30 cellular contexts compared by ENCODE assay signal in the genomic region with DNA sequence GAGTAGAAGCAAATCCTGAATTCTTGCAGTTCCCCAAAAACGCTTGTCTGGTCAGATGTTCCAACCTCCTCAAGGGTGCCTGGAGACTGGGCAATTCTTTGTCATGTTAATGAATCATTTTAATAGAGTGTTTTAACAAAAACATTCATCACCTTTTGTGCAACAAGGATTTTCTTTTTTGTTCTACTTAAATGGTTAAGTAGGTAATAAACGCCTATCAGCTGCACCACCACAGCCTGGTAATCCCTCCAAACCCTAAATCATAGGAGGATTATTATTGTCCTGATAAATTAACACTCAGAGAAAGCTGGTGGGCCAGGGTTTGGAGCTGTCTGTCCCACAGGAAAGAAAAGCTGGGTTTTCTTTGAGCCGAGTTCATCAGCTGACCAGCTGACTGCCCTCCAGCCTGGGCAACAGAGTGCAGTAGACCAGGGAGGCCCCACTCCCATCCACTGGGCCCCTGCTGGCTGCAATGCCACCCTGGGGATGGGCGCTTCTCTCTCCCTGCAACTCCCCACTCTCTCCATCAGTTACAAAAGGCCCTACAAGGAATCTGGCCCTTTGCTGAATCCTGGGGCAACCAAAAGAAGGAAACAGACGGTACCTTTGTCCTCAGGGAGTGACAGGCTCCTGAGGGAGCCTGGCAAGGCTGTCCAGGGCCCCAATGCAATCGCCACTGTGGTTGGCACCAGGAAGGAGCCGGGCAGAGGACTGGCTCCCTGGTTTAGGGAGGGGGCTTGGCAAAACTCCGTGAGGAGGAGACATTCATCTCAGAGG. TPM values are rescaled to one million over a fixed set of nuclear protein-coding genes. Genes with fewer than 3 reads are reported as not detected.
DNase-seq lines count a peak whose midpoint lies in the region; ATAC-seq and TF ChIP-seq lines count a peak whose summit lies in the region.
"Had no signal": no experiment of that assay in that cellular context is flagged by ENCODE, and none has a peak within 500 bp of the region (broad histone marks: within the 10 kb centered on the region; RNA-seq: fewer than 3 reads in every experiment).

No MANE protein-coding gene starts in this region.

- H3K9me3 ChIP-seq in thyroid gland (no peaks in the 10 kb centered on the region), ovary (no peaks in the 10 kb centered on the region)
- H3K9me3 ChIP-seq in CD8-positive, alpha-beta T cell (ENCODE audit: low read length) = no peaks in the 10 kb centered on the region
- H3K9me3 ChIP-seq: left ventricle myocardium inferior, psoas muscle, upper lobe of right lung had no signal

- intact Hi-C loops in thyroid gland (cut with DNase I) = no loop called here
- intact Hi-C loops in CD8-positive, alpha-beta T cell (cut with DNase I, micrococcal nuclease) = no loop called here
- intact Hi-C loops in ovary (cut with DNase I) = no loop called here

- TF ChIP-seq CTCF in mesothelial cell of epicardium (IDR thresholded peaks at IDR 0.05; ENCODE audit: unreplicated experiment) (no peak), thyroid gland (IDR thresholded peaks at IDR 0.05) (peak in 1 of 6 experiments; percentile 7), ovary (IDR thresholded peaks at IDR 0.05) (no peak)
- no peak for TF ChIP-seq CTCF in CD8-positive, alpha-beta T cell (IDR thresholded peaks at IDR 0.05)

- POLR2A ChIA-PET in CD8-positive, alpha-beta T cell (lab: Charles Lee) = no interaction called here

- WGBS in thyroid gland, 2 donors = 53 to 66% methylated on average over 7 to 8 of the region's 8 CpGs
- WGBS in ovary, 3 donors = 62 to 74% (median 66%) methylated on average over 8 of the region's 8 CpGs

- H3K9me3 Mint-ChIP-seq in mesothelial cell of epicardium = no peaks in the 10 kb centered on the region
- H3K9me3 Mint-ChIP-seq in CD8-positive, alpha-beta T cell = no peaks in the 10 kb centered on the region
- H3K9me3 Mint-ChIP-seq: activated T-cell treated with anti-CD3 and anti-CD28 coated beads, Interleukin-2, amount 50 U/mL, for 24 hours; CD8-positive, alpha-beta memory T cell; dendritic cell treated with granulocyte-macrophage colony-stimulating factor and Interleukin-4, amounts not matched to agents 40 ng/mL and 50 ng/mL, for 4 days; T-helper 1 cell treated with Interleukin-12 subunit alpha and Interleukin-12 subunit beta and Interleukin-4 antibody, amounts not matched to agents 30 μg/mL and 1 μg/mL, for 36 hours had no signal

- H3K4me3 ChIP-seq in thyroid gland (replicated peaks in 1 of 3) (no peak overlapping the region), ovary (no peak overlapping the region)
- no peak overlapping the region for H3K4me3 ChIP-seq in CD8-positive, alpha-beta T cell (ENCODE audit: low read depth, low read length)
- H3K4me3 ChIP-seq: left ventricle myocardium inferior, psoas muscle, SK-N-MC, skin epidermis, upper lobe of right lung had no signal

- H3K4me1 Mint-ChIP-seq in mesothelial cell of epicardium = peaks cover 39% of the 10 kb centered on the region
- H3K4me1 Mint-ChIP-seq in CD8-positive, alpha-beta T cell (ENCODE audit: low read depth) = no peaks in the 10 kb centered on the region
- H3K4me1 Mint-ChIP-seq: CD8-positive, alpha-beta memory T cell had no signal

- TF ChIP-seq EP300 in ovary (IDR thresholded peaks at IDR 0.05) = no peak

- TF ChIP-seq POLR2A in thyroid gland (IDR thresholded peaks at IDR 0.05) (no peak), ovary (IDR thresholded peaks at IDR 0.05) (no peak)

- peak overlapping the region; percentile 25 for H3K27ac Mint-ChIP-seq in mesothelial cell of epicardium
- H3K27ac Mint-ChIP-seq in CD8-positive, alpha-beta T cell = no peak overlapping the region
- H3K27ac Mint-ChIP-seq: activated T-cell treated with anti-CD3 and anti-CD28 coated beads, Interleukin-2, amount 50 U/mL, for 24 hours; CD8-positive, alpha-beta memory T cell; dendritic cell treated with granulocyte-macrophage colony-stimulating factor and Interleukin-4, amounts not matched to agents 40 ng/mL and 50 ng/mL, for 4 days; T-helper 1 cell treated with Interleukin-12 subunit alpha and Interleukin-12 subunit beta and Interleukin-4 antibody, amounts not matched to agents 30 μg/mL and 1 μg/mL, for 36 hours had no signal

- DNase-seq in NCI-H82 treated with DMSO at 0.1 percent for 48 hours (lab: John Stamatoyannopoulos, UW; ENCODE audit: unreplicated experiment) (peak; percentile 6), cerebellum (ENCODE audit: low spot score) (peak; percentile 38), mesothelial cell of epicardium (ENCODE audit: low spot score in 2 of 2, unreplicated experiment in 2 of 2) (no peak), thyroid gland (peak in 1 of 2 donors; percentile 55), COLO668 (lab: John Stamatoyannopoulos, UW; ENCODE audit: unreplicated experiment) (no peak), ovary (no peak)
- no peak for DNase-seq in CD8-positive, alpha-beta T cell
- DNase-seq: activated CD4-positive, alpha-beta T cell treated with anti-CD3 and anti-CD28 coated beads for 4 hours; activated CD8-positive, alpha-beta memory T cell treated with anti-CD3 and anti-CD28 coated beads for 24 hours; activated gamma-delta T cell treated with Interleukin-2 at 50 U/mL for 16 hours; activated T-cell treated with anti-CD3 and anti-CD28 coated beads, Interleukin-2, amount 50 U/mL, for 24 hours; CD8-positive, alpha-beta memory T cell; DMS79; Kasumi-1; left ventricle myocardium inferior; NCI-H187; NCI-H524 treated with DMSO at 0.1 percent for 48 hours; psoas muscle; upper lobe of right lung had no signal

- peaks cover 6% of the 10 kb centered on the region for H3K27me3 Mint-ChIP-seq in mesothelial cell of epicardium (ENCODE audit: low read depth)
- peaks cover 57% of the 10 kb centered on the region for H3K27me3 Mint-ChIP-seq in CD8-positive, alpha-beta T cell (ENCODE audit: low read depth)

- H3K4me1 ChIP-seq in thyroid gland (peaks cover 45 to 59% of the 10 kb centered on the region in 2 donors), ovary (ENCODE audit: insufficient read depth) (peaks cover 6% of the 10 kb centered on the region)
- no peaks in the 10 kb centered on the region for H3K4me1 ChIP-seq in CD8-positive, alpha-beta T cell (ENCODE audit: insufficient read depth, low read length)
- H3K4me1 ChIP-seq: psoas muscle, upper lobe of right lung had no signal

- CTCF ChIA-PET in CD8-positive, alpha-beta T cell (lab: Charles Lee) = no interaction called here

- H3K27ac ChIP-seq in thyroid gland = peak overlapping the region; percentile 46 to 98 (median 79)
- H3K27ac ChIP-seq in CD8-positive, alpha-beta T cell (ENCODE audit: low read depth, low read length) = no peak overlapping the region
- H3K27ac ChIP-seq in ovary = no peak overlapping the region
- H3K27ac ChIP-seq: left ventricle myocardium inferior, psoas muscle, RWPE1, SK-N-MC, upper lobe of right lung had no signal

- ATAC-seq in CD8-positive, alpha-beta T cell = no peak
- ATAC-seq in HG03135 (IDR thresholded peaks at IDR 0.05; ENCODE audit: unreplicated experiment) = no peak
- ATAC-seq: psoas muscle, upper lobe of right lung had no signal

- H3K4me3 Mint-ChIP-seq in mesothelial cell of epicardium = no peak overlapping the region
- H3K4me3 Mint-ChIP-seq in CD8-positive, alpha-beta T cell = no peak overlapping the region
- H3K4me3 Mint-ChIP-seq: activated T-cell treated with anti-CD3 and anti-CD28 coated beads, Interleukin-2, amount 50 U/mL, for 24 hours; CD8-positive, alpha-beta memory T cell; dendritic cell treated with granulocyte-macrophage colony-stimulating factor and Interleukin-4, amounts not matched to agents 40 ng/mL and 50 ng/mL, for 4 days; T-helper 1 cell treated with Interleukin-12 subunit alpha and Interleukin-12 subunit beta and Interleukin-4 antibody, amounts not matched to agents 30 μg/mL and 1 μg/mL, for 36 hours had no signal

- no peaks in the 10 kb centered on the region for H3K36me3 Mint-ChIP-seq in mesothelial cell of epicardium
- no peaks in the 10 kb centered on the region for H3K36me3 Mint-ChIP-seq in CD8-positive, alpha-beta T cell
- H3K36me3 Mint-ChIP-seq: CD8-positive, alpha-beta memory T cell had no signal

- H3K36me3 ChIP-seq in thyroid gland (no peaks in the 10 kb centered on the region), ovary (no peaks in the 10 kb centered on the region)
- no peaks in the 10 kb centered on the region for H3K36me3 ChIP-seq in CD8-positive, alpha-beta T cell (ENCODE audit: insufficient read depth, low read length)
- H3K36me3 ChIP-seq: left ventricle myocardium inferior, upper lobe of right lung had no signal

- H3K27me3 ChIP-seq in thyroid gland (no peaks in the 10 kb centered on the region), ovary (no peaks in the 10 kb centered on the region)
- no peaks in the 10 kb centered on the region for H3K27me3 ChIP-seq in CD8-positive, alpha-beta T cell (ENCODE audit: insufficient read depth, low read length)

RNA-seq across cellular contexts. Expression of a gene that starts 23.1 kb away (rescaled TPM):
- total RNA-seq in cerebellum (13.5 TPM), mesothelial cell of epicardium (22.2 to 23.8 TPM (median 23.0 TPM) in 3 replicates), thyroid gland (100 to 1,000 TPM in 1 of 4 donors, 10 to 100 TPM in 3; 34.0 to 113 (median 80.2) TPM), ovary (10 to 100 TPM in 1 of 7 donors, 1 to 10 TPM in 3, under 1 TPM in 3; 0.15 to 19.4 (median 1.3) TPM)
- total RNA-seq in CD8-positive, alpha-beta T cell = not detected
- polyA plus RNA-seq in ovary = under 1 TPM; 0.07 to 0.42 TPM
- total RNA-seq: CD8-positive, alpha-beta memory T cell; fibroblast of lung; glomerular endothelial cell; psoas muscle had no signal
- polyA plus RNA-seq: CD8-positive, alpha-beta memory T cell; fibroblast of lung had no signal

RNA-seq across cellular contexts. Expression of a gene that starts 40.0 kb away (rescaled TPM):
- not detected for total RNA-seq in cerebellum
- total RNA-seq in mesothelial cell of epicardium = not detected in 3 replicates
- total RNA-seq in thyroid gland = not detected
- total RNA-seq in CD8-positive, alpha-beta T cell = not detected
- total RNA-seq in ovary = not detected
- not detected for polyA plus RNA-seq in ovary
- total RNA-seq: CD8-positive, alpha-beta memory T cell; fibroblast of lung; glomerular endothelial cell; left ventricle myocardium inferior; psoas muscle; subcutaneous adipose tissue; upper lobe of right lung had no signal
- polyA plus RNA-seq: adipose tissue; CD8-positive, alpha-beta memory T cell; fibroblast of lung; neural cell; psoas muscle had no signal

Comparison
In these comparisons a context has a peak if more than half of its experiments do, and no peak if none do; other contexts are left out.
1. DNase-seq: peak in NCI-H82 treated with DMSO at 0.1 percent for 48 hours (single experiment) and cerebellum (single experiment); none in mesothelial cell of epicardium (0 of 2), COLO668 (single experiment), CD8-positive, alpha-beta T cell (0 of 7) and ovary (0 of 5).
2. H3K27ac ChIP-seq: peak in thyroid gland (3 of 3); none in CD8-positive, alpha-beta T cell (single experiment) and ovary (0 of 2).